8 cellular contexts compared by ENCODE assay signal in the genomic region with DNA sequence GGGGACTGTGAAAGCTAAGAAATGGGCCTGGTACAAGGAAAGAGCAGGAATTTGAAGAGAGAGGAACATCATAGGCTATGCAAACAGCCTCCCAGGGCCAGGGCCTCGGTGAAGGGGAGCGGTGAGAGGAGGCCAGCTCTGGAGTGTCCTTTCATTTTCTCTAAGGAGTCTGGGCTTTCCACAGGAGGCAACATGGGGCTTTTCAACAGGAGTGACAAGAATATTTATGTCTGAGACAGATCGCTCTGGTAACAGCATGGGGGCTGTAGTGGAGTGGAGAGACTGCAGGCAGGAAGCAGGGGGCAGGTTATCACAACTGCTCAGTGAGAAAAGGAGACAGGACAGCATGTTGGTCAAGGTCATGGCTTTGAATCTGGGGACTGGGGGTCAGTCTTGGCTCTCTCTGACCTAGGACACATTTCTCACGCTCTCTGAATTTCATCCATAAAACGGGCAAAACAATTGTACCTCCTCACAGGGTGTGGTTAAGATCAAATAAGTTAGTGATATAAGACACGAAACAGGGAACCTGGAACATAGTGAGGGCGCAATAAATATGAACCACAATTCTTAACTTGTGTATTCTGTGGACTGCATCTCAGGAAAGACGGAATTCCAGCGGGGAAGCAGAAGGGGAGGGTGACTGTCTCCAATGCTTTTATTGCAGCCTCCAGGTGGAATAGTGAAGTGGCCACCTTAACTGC. TPM values are rescaled to one million over a fixed set of nuclear protein-coding genes. Genes with fewer than 3 reads are reported as not detected.
A peak's percentile ranks its signal among the peaks of the same experiment; 100 is the strongest.
DNase-seq lines count a peak whose midpoint lies in the region; ATAC-seq and TF ChIP-seq lines count a peak whose summit lies in the region.

No MANE protein-coding gene starts in this region.

- TF ChIP-seq POLR2A in vagina (IDR thresholded peaks at IDR 0.05): no peak

- H3K4me2 ChIP-seq in mesendoderm (ENCODE audit: low read length): no peak overlapping the region

- H3K79me1 ChIP-seq in mesendoderm (ENCODE audit: low read length): no peaks in the 10 kb centered on the region

- no peaks in the 10 kb centered on the region for H3K27me3 Mint-ChIP-seq in activated T-helper 2 cell treated with anti-CD3 and anti-CD28 coated beads, Interferon-gamma antibody, Interleukin-2, Interleukin-4, amounts not matched to agents 10 μg/mL and 5 μg/mL and 100 μg/mL, durations not matched to agents 14 hours and 24 hours and 36 hours (ENCODE audit: low read depth)

- no peaks in the 10 kb centered on the region for H3K36me3 Mint-ChIP-seq in activated T-helper 2 cell treated with anti-CD3 and anti-CD28 coated beads, Interferon-gamma antibody, Interleukin-2, Interleukin-4, amounts not matched to agents 10 μg/mL and 5 μg/mL and 100 μg/mL, durations not matched to agents 14 hours and 24 hours and 36 hours (ENCODE audit: low read depth)

- H2BK15ac ChIP-seq in mesendoderm (replicated peaks; ENCODE audit: low read depth): no peak overlapping the region

- H3K56ac ChIP-seq in mesendoderm (ENCODE audit: low read length): peak overlapping the region; percentile 78

- ATAC-seq in GM18517 (IDR thresholded peaks at IDR 0.05; ENCODE audit: unreplicated experiment): no peak

- H3K23ac ChIP-seq in mesendoderm (ENCODE audit: low read length): no peak overlapping the region

- no peak for TF ChIP-seq CTCF in vagina (IDR thresholded peaks at IDR 0.05)

- H2BK5ac ChIP-seq in mesendoderm (ENCODE audit: low read length): peak overlapping the region; percentile 1

- H3K27ac ChIP-seq in mesendoderm (ENCODE audit: low read depth, low read length): peak overlapping the region; percentile 84
- H3K27ac ChIP-seq in vagina: peak overlapping the region; percentile 69

- no peak overlapping the region for H3K27ac Mint-ChIP-seq in activated T-helper 2 cell treated with anti-CD3 and anti-CD28 coated beads, Interferon-gamma antibody, Interleukin-2, Interleukin-4, amounts not matched to agents 10 μg/mL and 5 μg/mL and 100 μg/mL, durations not matched to agents 14 hours and 24 hours and 36 hours

- peak overlapping the region; percentile 90 for H3K18ac ChIP-seq in mesendoderm (ENCODE audit: low read length)

- H3K27me3 ChIP-seq in mesendoderm (ENCODE audit: insufficient read depth, low read length, poor library complexity) (no peaks in the 10 kb centered on the region), vagina (no peaks in the 10 kb centered on the region)

- no peak overlapping the region for H3K4me3 ChIP-seq in mesendoderm (ENCODE audit: low read length)
- no peak overlapping the region for H3K4me3 ChIP-seq in vagina

- intact Hi-C loops in vagina (cut with DNase I): loop anchor here (10.0 kb wide), 1 partner anchor 108 kb away; no protein-coding TSS in a partner anchor
- intact Hi-C loops in activated T-helper 2 cell treated with anti-CD3 and anti-CD28 coated beads, Interferon-gamma antibody, Interleukin-2, Interleukin-4, amounts not matched to agents 10 μg/mL and 5 μg/mL and 100 μg/mL, durations not matched to agents 14 hours and 24 hours and 36 hours (cut with micrococcal nuclease): no loop called here

- peak overlapping the region; percentile 32 for H2AK5ac ChIP-seq in mesendoderm (ENCODE audit: low read length)

- no peaks in the 10 kb centered on the region for H3K9me3 ChIP-seq in vagina

- H3K36me3 ChIP-seq in mesendoderm (ENCODE audit: control insufficient read depth, insufficient read depth, low read length) (no peaks in the 10 kb centered on the region), vagina (no peaks in the 10 kb centered on the region)

- peaks cover 13% of the 10 kb centered on the region for H3K4me1 ChIP-seq in mesendoderm (ENCODE audit: control insufficient read depth, low read depth, low read length)
- peaks cover 59% of the 10 kb centered on the region for H3K4me1 ChIP-seq in vagina

- H3K4me1 Mint-ChIP-seq in activated T-helper 2 cell treated with anti-CD3 and anti-CD28 coated beads, Interferon-gamma antibody, Interleukin-2, Interleukin-4, amounts not matched to agents 10 μg/mL and 5 μg/mL and 100 μg/mL, durations not matched to agents 14 hours and 24 hours and 36 hours (ENCODE audit: low read depth): peaks cover 3% of the 10 kb centered on the region

- peak overlapping the region; percentile 82 for H2BK120ac ChIP-seq in mesendoderm (ENCODE audit: low read depth, low read length)

- no peaks in the 10 kb centered on the region for H3K79me2 ChIP-seq in mesendoderm (ENCODE audit: control insufficient read depth, insufficient read depth, low read length)

- peak overlapping the region; percentile 17 for H3K4ac ChIP-seq in mesendoderm (ENCODE audit: low read depth, low read length)

- peak; percentile 30 for DNase-seq in activated effector memory CD4-positive, alpha-beta T cell treated with anti-CD3 and anti-CD28 coated beads, Interleukin-2, amount 50 U/mL, for 16 hours
- no peak for DNase-seq in activated effector memory CD4-positive, alpha-beta T cell treated with Interleukin-2 at 50 U/mL for 16 hours
- peak; percentile 72 for DNase-seq in cerebellar cortex (ENCODE audit: low spot score)
- peak; percentile 72 for DNase-seq in mesendoderm
- no peak for DNase-seq in vagina (ENCODE audit: extremely low spot score in 2 of 2)
- DNase-seq in activated T-helper 2 cell treated with anti-CD3 and anti-CD28 coated beads, Interferon-gamma antibody, Interleukin-2, Interleukin-4, amounts not matched to agents 10 μg/mL and 5 μg/mL and 100 μg/mL, durations not matched to agents 14 hours and 24 hours and 36 hours (ENCODE audit: low spot score): no peak
- no peak for DNase-seq in NCI-H128 (lab: John Stamatoyannopoulos, UW; ENCODE audit: unreplicated experiment)

- H4K8ac ChIP-seq in mesendoderm (ENCODE audit: low read depth, low read length): peak overlapping the region; percentile 79

- H3K4me3 Mint-ChIP-seq in activated T-helper 2 cell treated with anti-CD3 and anti-CD28 coated beads, Interferon-gamma antibody, Interleukin-2, Interleukin-4, amounts not matched to agents 10 μg/mL and 5 μg/mL and 100 μg/mL, durations not matched to agents 14 hours and 24 hours and 36 hours (ENCODE audit: low read depth): no peak overlapping the region

- peak overlapping the region; percentile 19 for H3K9ac ChIP-seq in mesendoderm (ENCODE audit: low read length)

- H3K9me3 Mint-ChIP-seq in activated T-helper 2 cell treated with anti-CD3 and anti-CD28 coated beads, Interferon-gamma antibody, Interleukin-2, Interleukin-4, amounts not matched to agents 10 μg/mL and 5 μg/mL and 100 μg/mL, durations not matched to agents 14 hours and 24 hours and 36 hours: no peaks in the 10 kb centered on the region

- H4K5ac ChIP-seq in mesendoderm (ENCODE audit: low read length): no peak overlapping the region

- no CpG with 5 or more reads among the region's 9 CpGs for WGBS in mesendoderm (ENCODE audit: extremely low coverage, insufficient coverage, low lambda C conversion rate)

RNA-seq across cellular contexts. Expression of a gene that starts 49.9 kb away (rescaled TPM):
- 4.7 TPM for polyA plus RNA-seq in mesendoderm (2013, experiment 1 of 2)
- polyA plus RNA-seq in mesendoderm (2013, experiment 2 of 2): 5.2 TPM
- total RNA-seq in vagina: 88.6 TPM
- 9.4 and 13.4 TPM in 2 replicates for total RNA-seq in activated T-helper 2 cell treated with anti-CD3 and anti-CD28 coated beads, Interferon-gamma antibody, Interleukin-2, Interleukin-4, amounts not matched to agents 10 μg/mL and 5 μg/mL and 100 μg/mL, durations not matched to agents 14 hours and 24 hours and 36 hours

RNA-seq across cellular contexts. Expression of a gene that starts 50.3 kb away (rescaled TPM):
- polyA plus RNA-seq in mesendoderm (2013, experiment 1 of 2): 0.13 TPM
- 0.13 TPM for polyA plus RNA-seq in mesendoderm (2013, experiment 2 of 2)
- total RNA-seq in vagina: 0.74 TPM
- total RNA-seq in activated T-helper 2 cell treated with anti-CD3 and anti-CD28 coated beads, Interferon-gamma antibody, Interleukin-2, Interleukin-4, amounts not matched to agents 10 μg/mL and 5 μg/mL and 100 μg/mL, durations not matched to agents 14 hours and 24 hours and 36 hours: not detected in 2 replicates

Comparison
In these comparisons a context has a peak if more than half of its experiments do, and no peak if none do; other contexts are left out.
1. DNase-seq: peak in activated effector memory CD4-positive, alpha-beta T cell treated with anti-CD3 and anti-CD28 coated beads, Interleukin-2, amount 50 U/mL, for 16 hours (single experiment), cerebellar cortex (single experiment) and mesendoderm (single experiment); none in activated effector memory CD4-positive, alpha-beta T cell treated with Interleukin-2 at 50 U/mL for 16 hours (single experiment), vagina (0 of 2), activated T-helper 2 cell treated with anti-CD3 and anti-CD28 coated beads, Interferon-gamma antibody, Interleukin-2, Interleukin-4, amounts not matched to agents 10 μg/mL and 5 μg/mL and 100 μg/mL, durations not matched to agents 14 hours and 24 hours and 36 hours (single experiment) and NCI-H128 (single experiment).